In the genomic region with DNA sequence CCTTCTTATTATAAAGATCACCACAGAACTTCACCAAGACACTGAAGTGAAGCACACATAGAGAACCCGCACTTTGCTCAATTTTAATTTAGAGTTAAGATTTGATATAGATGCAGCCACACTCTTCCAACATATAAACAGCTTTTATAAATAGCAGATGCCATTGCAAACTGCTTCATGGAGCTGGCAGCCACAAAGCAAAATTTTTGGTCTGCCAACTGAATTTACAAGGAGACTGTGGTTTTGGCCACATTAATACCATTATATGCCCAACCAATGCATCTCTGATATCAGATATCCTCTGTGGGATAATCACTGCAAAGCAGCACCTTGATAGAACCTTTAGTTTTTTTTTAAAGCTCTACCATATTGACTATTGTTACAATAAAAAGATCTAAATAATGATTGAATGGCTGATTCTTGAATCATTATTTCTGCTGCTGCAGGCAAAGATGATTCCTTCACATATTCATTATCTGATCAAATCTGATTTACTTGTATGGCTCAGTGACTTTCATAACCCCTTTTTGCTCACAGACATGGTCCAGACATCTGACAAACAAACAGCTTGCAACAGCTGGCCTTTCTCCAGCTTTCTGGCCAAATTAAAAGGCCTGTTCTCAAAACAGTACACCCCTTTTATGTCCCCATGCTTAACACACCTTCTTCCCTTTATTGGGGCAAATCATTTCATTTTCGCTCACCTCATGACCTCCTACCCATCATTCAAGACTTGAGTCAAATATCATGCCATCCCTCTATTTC, we compare ENCODE assay signal across 24 cellular contexts.
"Had no signal": no experiment of that assay in that cellular context is flagged by ENCODE, and none has a peak within 500 bp of the region (broad histone marks: within the 10 kb centered on the region; RNA-seq: fewer than 3 reads in every experiment).

No MANE protein-coding gene starts in this region.

- H3K4me3 ChIP-seq: hepatocyte, left ventricle myocardium inferior, sigmoid colon, testis, vagina had no signal

- H3K4me1 ChIP-seq: foreskin keratinocyte, left ventricle myocardium inferior, sigmoid colon, testis had no signal

- H3K79me2 ChIP-seq: hepatocyte had no signal

- H3K4me2 ChIP-seq: hepatocyte had no signal

- H3K27ac ChIP-seq: foreskin keratinocyte, hepatocyte, left ventricle myocardium inferior, sigmoid colon, testis, vagina, VCaP had no signal

- ATAC-seq: activated CD8-positive, alpha-beta T cell treated with anti-CD3 and anti-CD28 coated beads, Interleukin-2, amount 10 ng/mL, durations not matched to agents 7 days and 5 days; activated naive CD8-positive, alpha-beta T cell treated with anti-CD3 and anti-CD28 coated beads, Interleukin-2, amount 50 U/mL, for 24 hours; foreskin keratinocyte; natural killer cell; stimulated activated naive B cell treated with anti-CD40 and anti-IgM and Interleukin-4, amounts not matched to agents 10 μg/mL and 1 μg/mL and 100 μg/mL, for 72 hours had no signal

- DNase-seq: activated CD4-positive, alpha-beta T cell treated with anti-CD3 and anti-CD28 coated beads, Interleukin-2, amount 50 U/mL, for 1 hour; activated CD4-positive, CD25-positive, alpha-beta regulatory T cell treated with anti-CD3 and anti-CD28 coated beads, Interleukin-2, amount 50 U/mL, for 72 hours; activated CD8-positive, alpha-beta T cell treated with anti-CD3 and anti-CD28 coated beads, Interleukin-2, amount 10 ng/mL, durations not matched to agents 7 days and 5 days; activated gamma-delta T cell; activated naive CD4-positive, alpha-beta T cell treated with anti-CD3 and anti-CD28 coated beads, Interleukin-2, amount 50 U/mL, for 16 hours; activated naive CD8-positive, alpha-beta T cell treated with anti-CD3 and anti-CD28 coated beads, Interleukin-2, amount 50 U/mL, for 24 hours; aorta; effector CD4-positive, alpha-beta T cell; foreskin keratinocyte; glutamatergic neuron; immature natural killer cell; kidney glomerular epithelial cell; left ventricle myocardium inferior; natural killer cell; retina; sigmoid colon; stimulated activated CD4-positive, alpha-beta T cell treated with anti-CD3 and anti-CD28 coated beads, Interleukin-2, amount 100 ng/mL, for 48 hours; stimulated activated CD8-positive, alpha-beta memory T cell treated with anti-CD3 and anti-CD28 coated beads, Interleukin-4, amount 100 ng/mL, for 48 hours; stimulated activated naive B cell treated with anti-CD40 and anti-IgM and Interleukin-4, amounts not matched to agents 10 μg/mL and 1 μg/mL and 100 μg/mL, for 72 hours; testis; trophoblast cell had no signal

- H2AFZ ChIP-seq: hepatocyte had no signal

- H3K36me3 ChIP-seq: left ventricle myocardium inferior, sigmoid colon, vagina had no signal

- H3K9me3 ChIP-seq: left ventricle myocardium inferior, sigmoid colon, testis, vagina had no signal

- H3K27me3 ChIP-seq: foreskin keratinocyte, hepatocyte, sigmoid colon, testis, vagina had no signal
